8 cellular contexts compared by ENCODE assay signal in genomic region chr22:38314140-38314991, GRCh38. TPM values are rescaled to one million over a fixed set of nuclear protein-coding genes. Genes with fewer than 3 reads are reported as not detected.
A peak's percentile ranks its signal among the peaks of the same experiment; 100 is the strongest.
DNase-seq lines count a peak whose midpoint lies in the region; ATAC-seq, FAIRE-seq and TF ChIP-seq lines count a peak whose summit lies in the region.

No MANE protein-coding gene starts in this region.

- peaks cover 54% of the 10 kb centered on the region for H3K4me1 Mint-ChIP-seq in T-helper 1 cell treated with Interleukin-12 subunit alpha and Interleukin-12 subunit beta and Interleukin-4 antibody, amounts not matched to agents 30 μg/mL and 1 μg/mL, for 36 hours (ENCODE audit: low read depth)

- H3K27me3 ChIP-seq in adipocyte (replicated peaks; ENCODE audit: control insufficient read depth, insufficient read depth, low read length) (no peaks in the 10 kb centered on the region), testis (no peaks in the 10 kb centered on the region)

- DNase-seq in T-helper 1 cell (no peak), adipocyte (ENCODE audit: low read depth) (peak; percentile 45), kidney (no peak), testis (no peak), GOT3 (lab: John Stamatoyannopoulos, UW) (no peak)
- no peak for DNase-seq in NK-92 treated with Interleukin-12 subunit alpha and Interleukin-12 subunit beta, amount 100 ng/mL, for 24 hours (lab: John Stamatoyannopoulos, UW)

- TF ChIP-seq CTCF in kidney (IDR thresholded peaks at IDR 0.05; ENCODE audit: borderline replicate concordance, extremely low read depth, insufficient read depth), result no peak
- TF ChIP-seq CTCF in testis (IDR thresholded peaks at IDR 0.05), result no peak

- H3K27ac ChIP-seq in kidney (ENCODE audit: low read depth in 2 of 2, low read length in 2 of 2) (peak overlapping the region; percentile 85 to 95), testis (peak overlapping the region; percentile 96 to 98)

- H3K36me3 ChIP-seq in adipocyte (ENCODE audit: control insufficient read depth, insufficient read depth, low read length, severe bottlenecking) (peaks cover 12% of the 10 kb centered on the region), kidney (ENCODE audit: control insufficient read depth in 1 of 2, insufficient read depth in 2 of 2, low read length in 2 of 2) (peaks cover 3 to 6% of the 10 kb centered on the region in 2 donors), testis (ENCODE audit: low read depth, missing control alignments) (no peaks in the 10 kb centered on the region)

- H3K9me3 Mint-ChIP-seq in T-helper 1 cell treated with Interleukin-12 subunit alpha and Interleukin-12 subunit beta and Interleukin-4 antibody, amounts not matched to agents 30 μg/mL and 1 μg/mL, for 36 hours, result no peaks in the 10 kb centered on the region

- intact Hi-C loops in kidney (cut with DNase I), result no loop called here
- intact Hi-C loops in testis (cut with DNase I; ENCODE audit: low total_unique reads), result no loop called here

- H3K27me3 Mint-ChIP-seq in T-helper 1 cell treated with Interleukin-12 subunit alpha and Interleukin-12 subunit beta and Interleukin-4 antibody, amounts not matched to agents 30 μg/mL and 1 μg/mL, for 36 hours (ENCODE audit: low read depth), result no peaks in the 10 kb centered on the region

- no peak for TF ChIP-seq POLR2A in testis (IDR thresholded peaks at IDR 0.05)

- H3K9ac ChIP-seq in adipocyte (ENCODE audit: low read length), result peak overlapping the region; percentile 97
- H3K9ac ChIP-seq in kidney (ENCODE audit: low read length in 2 of 2), result peak overlapping the region; percentile 31 to 79

- H3K4me3 ChIP-seq in adipocyte (ENCODE audit: low read length) (peak overlapping the region; percentile 99), kidney (ENCODE audit: low read length in 2 of 2) (peak overlapping the region in 1 of 2 donors; percentile 75), testis (peak overlapping the region in 1 of 2 donors; percentile 82)

- peaks cover 4% of the 10 kb centered on the region for H3K36me3 Mint-ChIP-seq in T-helper 1 cell treated with Interleukin-12 subunit alpha and Interleukin-12 subunit beta and Interleukin-4 antibody, amounts not matched to agents 30 μg/mL and 1 μg/mL, for 36 hours (ENCODE audit: low read depth)

- no peak for ATAC-seq in GM21825 (IDR thresholded peaks at IDR 0.05; ENCODE audit: unreplicated experiment)

- H3K4me1 ChIP-seq in adipocyte (ENCODE audit: control insufficient read depth, insufficient read depth, low read length), result peaks cover 74% of the 10 kb centered on the region
- H3K4me1 ChIP-seq in kidney (ENCODE audit: control insufficient read depth in 1 of 2, insufficient read depth in 1 of 2, low read depth in 1 of 2, low read length in 2 of 2), result peaks cover 3 to 37% of the 10 kb centered on the region in 2 donors
- H3K4me1 ChIP-seq in testis, result peaks cover 69% of the 10 kb centered on the region

- WGBS in testis, 2 donors, result 34 to 56% methylated on average over 4 to 16 of the region's 19 CpGs

- peak overlapping the region; percentile 88 for H3K4me3 Mint-ChIP-seq in T-helper 1 cell treated with Interleukin-12 subunit alpha and Interleukin-12 subunit beta and Interleukin-4 antibody, amounts not matched to agents 30 μg/mL and 1 μg/mL, for 36 hours

- H3K9me3 ChIP-seq in adipocyte (ENCODE audit: control insufficient read depth, low read length) (no peaks in the 10 kb centered on the region), kidney (ENCODE audit: control insufficient read depth in 1 of 2, low read length in 2 of 2) (no peaks in the 10 kb centered on the region), testis (no peaks in the 10 kb centered on the region)

- FAIRE-seq in kidney (lab: Jason Lieb, UNC), result no peak

- H3K27ac Mint-ChIP-seq in T-helper 1 cell treated with Interleukin-12 subunit alpha and Interleukin-12 subunit beta and Interleukin-4 antibody, amounts not matched to agents 30 μg/mL and 1 μg/mL, for 36 hours, result peak overlapping the region; percentile 90

RNA-seq across cellular contexts. Expression of gene CSNK1E, which starts 2.9 kb away (rescaled TPM):
- 101 TPM for total RNA-seq in kidney
- 33.6 TPM for polyA plus RNA-seq in kidney (ENCODE audit: insufficient read depth, low read depth, low replicate concordance)
- total RNA-seq in testis, result 100 to 1,000 TPM; 133 to 134 TPM
- 69.2 TPM for polyA plus RNA-seq in testis (ENCODE audit: insufficient read depth, low read depth, low replicate concordance)

RNA-seq across cellular contexts. Expression of gene TMEM184B, which starts 41.6 kb away (rescaled TPM):
- 54.1 TPM for total RNA-seq in kidney
- 22.9 TPM for polyA plus RNA-seq in kidney (ENCODE audit: insufficient read depth, low read depth, low replicate concordance)
- 10 to 100 TPM; 35.4 to 66.5 TPM for total RNA-seq in testis
- 25.2 TPM for polyA plus RNA-seq in testis (ENCODE audit: insufficient read depth, low read depth, low replicate concordance)
